Comparison of ENCODE assay signal across 8 cellular contexts in the genomic region with DNA sequence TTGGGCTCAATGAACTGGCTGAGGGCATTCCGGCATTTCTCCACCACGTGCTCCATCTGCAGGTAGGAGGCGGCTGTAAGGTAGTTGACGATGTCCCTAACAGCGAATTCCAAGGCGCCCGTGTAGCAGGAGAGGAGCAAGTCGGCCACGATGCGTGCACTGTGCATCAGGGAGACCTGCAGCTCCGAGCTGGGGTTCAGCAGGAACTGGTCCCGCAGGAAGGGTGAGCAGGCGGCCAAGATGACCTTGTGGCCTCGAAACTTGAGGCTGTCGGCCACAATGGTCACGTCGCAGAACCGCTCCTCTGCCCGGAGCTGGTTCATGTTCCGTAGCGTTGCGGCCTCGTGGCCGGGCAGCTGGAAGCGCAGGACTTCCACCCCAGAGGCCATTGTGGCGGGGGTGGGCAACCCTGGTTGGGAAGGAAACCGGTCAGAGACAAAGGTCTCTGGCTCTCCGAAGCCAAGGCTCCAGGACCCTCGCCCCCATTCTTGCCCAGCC. TPM values are rescaled to one million over a fixed set of nuclear protein-coding genes. Genes with fewer than 3 reads are reported as not detected.
DNase-seq lines count a peak whose midpoint lies in the region; ATAC-seq, FAIRE-seq and TF ChIP-seq lines count a peak whose summit lies in the region.

No MANE protein-coding gene starts in this region.

- TF ChIP-seq POLR2A in endothelial cell of umbilical vein (IDR thresholded peaks at IDR 0.05; ENCODE audit: low read depth, low read length), result no peak

- BruUV-seq in OCI-LY7 (replicated peaks; lab: Mats Ljungman, UMichigan) (TSS peak; percentile 60), endothelial cell of umbilical vein (replicated peaks; lab: Mats Ljungman, UMichigan) (no TSS peak)

- no peaks in the 10 kb centered on the region for H3K27me3 Mint-ChIP-seq in CD8-positive, alpha-beta memory T cell

- H2AFZ ChIP-seq in OCI-LY7 (ENCODE audit: low read length), result no peak overlapping the region
- peak overlapping the region; percentile 24 for H2AFZ ChIP-seq in endothelial cell of umbilical vein (ENCODE audit: low read depth, low read length)
- no peak overlapping the region for H2AFZ ChIP-seq in neuron (ENCODE audit: low read depth, low read length)

- DNase-seq in CD8-positive, alpha-beta memory T cell, result no peak
- no peak for DNase-seq in OCI-LY7 (ENCODE audit: low spot score)
- DNase-seq in endothelial cell of umbilical vein (ENCODE audit: low read depth, low spot score), result no peak

- H4K20me1 ChIP-seq in OCI-LY7 (ENCODE audit: insufficient read depth, low read length) (no peaks in the 10 kb centered on the region), endothelial cell of umbilical vein (replicated peaks; ENCODE audit: control insufficient read depth, extremely low read depth, insufficient read depth, low read length) (no peaks in the 10 kb centered on the region)

- intact Hi-C loops in OCI-LY7 (cut with micrococcal nuclease; ENCODE audit: unreplicated experiment) (no loop called here), endothelial cell of umbilical vein (cut with micrococcal nuclease) (no loop called here)

- no peaks in the 10 kb centered on the region for H3K36me3 ChIP-seq in CD8-positive, alpha-beta memory T cell (ENCODE audit: insufficient read depth, low read length)
- H3K36me3 ChIP-seq in OCI-LY7 (ENCODE audit: insufficient read depth, low read length) (peaks cover 4% of the 10 kb centered on the region; the same call in 1 of the 2 replicates), endothelial cell of umbilical vein (ENCODE audit: control insufficient read depth in 2 of 2, extremely low read depth in 1 of 2, insufficient read depth in 2 of 2, low read length in 2 of 2) (no peaks in the 10 kb centered on the region), neuron (ENCODE audit: insufficient read depth, low read length) (peaks cover 8% of the 10 kb centered on the region)

- no peak overlapping the region for H3K9ac ChIP-seq in endothelial cell of umbilical vein (replicated peaks; ENCODE audit: extremely low read depth, insufficient read depth, low read length)

- H3K4me3 Mint-ChIP-seq in CD8-positive, alpha-beta memory T cell, result peak overlapping the region; percentile 59 to 89 (median 70)

- peak overlapping the region; percentile 34 for H3K4me3 ChIP-seq in CD8-positive, alpha-beta memory T cell (ENCODE audit: low read length)
- H3K4me3 ChIP-seq in OCI-LY7 (ENCODE audit: low read depth, low read length, poor library complexity, severe bottlenecking) (peak overlapping the region; percentile 75), endothelial cell of umbilical vein (replicated peaks in 1 of 3; ENCODE audit: insufficient read depth in 1 of 3, low read depth in 1 of 3, low read length in 3 of 3) (peak overlapping the region in 1 of 3 experiments; percentile 77), neuron (ENCODE audit: low read length) (peak overlapping the region; percentile 85)

- peak overlapping the region in 2 of 8 donors; percentile 63 to 86 for H3K27ac Mint-ChIP-seq in CD8-positive, alpha-beta memory T cell

- no peaks in the 10 kb centered on the region for H3K9me3 Mint-ChIP-seq in CD8-positive, alpha-beta memory T cell

- no peaks in the 10 kb centered on the region for H3K9me1 ChIP-seq in endothelial cell of umbilical vein (replicated peaks; ENCODE audit: control insufficient read depth, extremely low read depth, insufficient read depth, low read length)

- no peak for FAIRE-seq in endothelial cell of umbilical vein (lab: Jason Lieb, UNC)

- dilution Hi-C loops in endothelial cell of umbilical vein (cut with MboI; ENCODE audit: extremely low pct_ligation_motif_present, low sequenced_read_pairs), result no loop called here

- peaks cover 41% of the 10 kb centered on the region for H3K4me1 ChIP-seq in CD8-positive, alpha-beta memory T cell (ENCODE audit: insufficient read depth, low read length)
- peaks cover 39% of the 10 kb centered on the region for H3K4me1 ChIP-seq in OCI-LY7 (ENCODE audit: insufficient read depth, low read length, poor library complexity, severe bottlenecking)
- H3K4me1 ChIP-seq in endothelial cell of umbilical vein (ENCODE audit: control insufficient read depth, extremely low read depth, insufficient read depth, low read length), result peaks cover 12% of the 10 kb centered on the region
- peaks cover 37% of the 10 kb centered on the region for H3K4me1 ChIP-seq in neuron (ENCODE audit: insufficient read depth, low read length)

- peaks cover 0 to 16% (median 0%) of the 10 kb centered on the region in 3 donors for H3K36me3 Mint-ChIP-seq in CD8-positive, alpha-beta memory T cell

- peak overlapping the region; percentile 69 for H3K4me2 ChIP-seq in OCI-LY7 (ENCODE audit: low read length)
- peak overlapping the region; percentile 13 for H3K4me2 ChIP-seq in endothelial cell of umbilical vein (ENCODE audit: insufficient read depth, low read length)

- no peaks in the 10 kb centered on the region for H3K9me2 ChIP-seq in OCI-LY7 (ENCODE audit: insufficient read depth, low read length)

- H3K27ac ChIP-seq in CD8-positive, alpha-beta memory T cell (ENCODE audit: low read depth, low read length), result no peak overlapping the region
- H3K27ac ChIP-seq in OCI-LY7 (ENCODE audit: low read depth, low read length, poor library complexity, severe bottlenecking) (peak overlapping the region; percentile 11), endothelial cell of umbilical vein (ENCODE audit: insufficient read depth, low read depth, low read length) (no peak overlapping the region)

- H3K27me3 ChIP-seq in CD8-positive, alpha-beta memory T cell (ENCODE audit: insufficient read depth, low read length, poor library complexity, severe bottlenecking), result no peaks in the 10 kb centered on the region
- H3K27me3 ChIP-seq in endothelial cell of umbilical vein (ENCODE audit: control insufficient read depth in 2 of 2, insufficient read depth in 2 of 2, low read length in 2 of 2) (peaks cover 4 to 8% of the 10 kb centered on the region in 2 experiments), neuron (ENCODE audit: insufficient read depth, low read length) (no peaks in the 10 kb centered on the region)

- TF ChIP-seq CTCF in OCI-LY7 (conservative IDR thresholded peaks at IDR 0.05; ENCODE audit: low read length), result no peak
- no peak for TF ChIP-seq CTCF in endothelial cell of umbilical vein (IDR thresholded peaks at IDR 0.05; ENCODE audit: extremely low read depth in 1 of 2, insufficient read depth in 1 of 2, low read depth in 1 of 2, low read length in 2 of 2)

- peaks cover 29 to 47% (median 40%) of the 10 kb centered on the region in 3 donors for H3K4me1 Mint-ChIP-seq in CD8-positive, alpha-beta memory T cell

- H3K79me2 ChIP-seq in OCI-LY7 (ENCODE audit: insufficient read depth, low read depth, low read length) (peaks cover 12% of the 10 kb centered on the region; the same call in 1 of the 2 replicates), endothelial cell of umbilical vein (ENCODE audit: control insufficient read depth, insufficient read depth, low read length) (no peaks in the 10 kb centered on the region)

- H3K9me3 ChIP-seq in CD8-positive, alpha-beta memory T cell (ENCODE audit: low read length), result no peaks in the 10 kb centered on the region
- H3K9me3 ChIP-seq in OCI-LY7 (ENCODE audit: low read length) (no peaks in the 10 kb centered on the region), endothelial cell of umbilical vein (replicated peaks; ENCODE audit: control insufficient read depth, insufficient read depth, low read length) (no peaks in the 10 kb centered on the region), neuron (ENCODE audit: low read length) (no peaks in the 10 kb centered on the region)

- no peak for ATAC-seq in HG03139 (IDR thresholded peaks at IDR 0.05; ENCODE audit: unreplicated experiment)
- ATAC-seq in HG03175 (IDR thresholded peaks at IDR 0.05; ENCODE audit: unreplicated experiment), result no peak
- no peak for ATAC-seq in GM19395 (IDR thresholded peaks at IDR 0.05; ENCODE audit: unreplicated experiment)
- no peak for ATAC-seq in HG02763 (IDR thresholded peaks at IDR 0.05; ENCODE audit: unreplicated experiment)

- CTCF ChIA-PET in CD8-positive, alpha-beta memory T cell (lab: Charles Lee), result no interaction called here
- CTCF ChIA-PET in OCI-LY7 (lab: Charles Lee; ENCODE audit: unreplicated experiment), result no interaction called here
- CTCF ChIA-PET in endothelial cell of umbilical vein (lab: Charles Lee), result interaction anchor here (2.8 kb wide), 1 partner anchor 51 kb away, joined by 27 read pairs; no protein-coding TSS in a partner anchor

- POLR2A ChIA-PET in CD8-positive, alpha-beta memory T cell (lab: Charles Lee), result interaction anchor here (0.5 kb wide), 1 partner anchor 348 kb away, joined by 4 read pairs; no protein-coding TSS in a partner anchor
- POLR2A ChIA-PET in OCI-LY7 (lab: Charles Lee) (no interaction called here), endothelial cell of umbilical vein (lab: Charles Lee) (no interaction called here)

RNA-seq across cellular contexts. Expression of a gene that starts 0.9 kb away (rescaled TPM):
- 1 to 10 TPM; 3.5 to 4.3 TPM for total RNA-seq in CD8-positive, alpha-beta memory T cell
- not detected for polyA plus RNA-seq in CD8-positive, alpha-beta memory T cell
- 12.8 and 17.6 TPM in 2 replicates for total RNA-seq in OCI-LY7 (2014; rRNA removed; shearing (Covaris generic))
- 20.2 and 21.0 TPM in 2 replicates for total RNA-seq in OCI-LY7 (2022)
- 3.5 and 4.9 TPM in 2 replicates for total RNA-seq in endothelial cell of umbilical vein
- 2.8 and 2.9 TPM in 2 replicates for polyA plus RNA-seq in endothelial cell of umbilical vein
- polyA plus RNA-seq in endothelial cell of umbilical vein (2011; cell fraction: cytosol; rRNA removed), result 2.3 and 2.7 TPM in 2 replicates
- 1.6 and 1.7 TPM in 2 replicates for polyA plus RNA-seq in endothelial cell of umbilical vein (2011; cell fraction: nucleus; rRNA removed)
- polyA plus RNA-seq in endothelial cell of umbilical vein (2012), result 2.0 and 2.6 TPM in 2 replicates
- 2.2 and 2.5 TPM in 2 replicates for polyA minus RNA-seq in endothelial cell of umbilical vein
- 9.1 TPM for polyA minus RNA-seq in endothelial cell of umbilical vein (2011; cell fraction: cytosol; rRNA and poly(A)+ RNA removed)
- 1.2 and 1.4 TPM in 2 replicates for polyA minus RNA-seq in endothelial cell of umbilical vein (2011; cell fraction: nucleus; rRNA and poly(A)+ RNA removed)

RNA-seq across cellular contexts. Expression of a gene that starts 3.5 kb away (rescaled TPM):
- total RNA-seq in CD8-positive, alpha-beta memory T cell, result 10 to 100 TPM; 71.6 to 72.4 TPM
- 51.6 TPM for polyA plus RNA-seq in CD8-positive, alpha-beta memory T cell
- 49.5 and 55.1 TPM in 2 replicates for total RNA-seq in OCI-LY7 (2014; rRNA removed; shearing (Covaris generic))
- total RNA-seq in OCI-LY7 (2022) (70.4 and 76.8 TPM in 2 replicates), endothelial cell of umbilical vein (53.7 and 54.3 TPM in 2 replicates)
- 53.3 and 56.4 TPM in 2 replicates for polyA plus RNA-seq in endothelial cell of umbilical vein
- polyA plus RNA-seq in endothelial cell of umbilical vein (2011; cell fraction: cytosol; rRNA removed), result 44.1 and 44.3 TPM in 2 replicates
- 136 and 153 TPM in 2 replicates for polyA plus RNA-seq in endothelial cell of umbilical vein (2011; cell fraction: nucleus; rRNA removed)
- polyA plus RNA-seq in endothelial cell of umbilical vein (2012), result 35.4 and 38.2 TPM in 2 replicates
- polyA minus RNA-seq in endothelial cell of umbilical vein, result 60.5 and 73.6 TPM in 2 replicates
- polyA minus RNA-seq in endothelial cell of umbilical vein (2011; cell fraction: cytosol; rRNA and poly(A)+ RNA removed), result 36.8 TPM
- polyA minus RNA-seq in endothelial cell of umbilical vein (2011; cell fraction: nucleus; rRNA and poly(A)+ RNA removed), result 23.7 and 36.3 TPM in 2 replicates

RNA-seq across cellular contexts. Expression of a gene that starts 22.2 kb away (rescaled TPM):
- total RNA-seq in CD8-positive, alpha-beta memory T cell, result not detected
- polyA plus RNA-seq in CD8-positive, alpha-beta memory T cell, result not detected
- not detected in 2 replicates for total RNA-seq in OCI-LY7 (2014; rRNA removed; shearing (Covaris generic))
- total RNA-seq in OCI-LY7 (2022), result not detected in 2 replicates
- 0.12 and 0.84 TPM in 2 replicates for total RNA-seq in endothelial cell of umbilical vein
- 0.75 and 1.1 TPM in 2 replicates for polyA plus RNA-seq in endothelial cell of umbilical vein
- polyA plus RNA-seq in endothelial cell of umbilical vein (2011; cell fraction: cytosol; rRNA removed), result 0.46 and 0.78 TPM in 2 replicates
- 1.6 and 1.7 TPM in 2 replicates for polyA plus RNA-seq in endothelial cell of umbilical vein (2011; cell fraction: nucleus; rRNA removed)
- 0.23 and 0.26 TPM in 2 replicates for polyA plus RNA-seq in endothelial cell of umbilical vein (2012)
- 0.41 and 0.72 TPM in 2 replicates for polyA minus RNA-seq in endothelial cell of umbilical vein
- polyA minus RNA-seq in endothelial cell of umbilical vein (2011; cell fraction: cytosol; rRNA and poly(A)+ RNA removed), result not detected
- polyA minus RNA-seq in endothelial cell of umbilical vein (2011; cell fraction: nucleus; rRNA and poly(A)+ RNA removed), result 0.24 and 0.34 TPM in 2 replicates

RNA-seq across cellular contexts. Expression of a gene that starts 26.6 kb away (rescaled TPM):
- under 1 TPM; 0.70 to 0.73 TPM for total RNA-seq in CD8-positive, alpha-beta memory T cell
- not detected for polyA plus RNA-seq in CD8-positive, alpha-beta memory T cell
- 3.1 and 3.4 TPM in 2 replicates for total RNA-seq in OCI-LY7 (2014; rRNA removed; shearing (Covaris generic))
- total RNA-seq in OCI-LY7 (2022) (4.4 and 8.7 TPM in 2 replicates), endothelial cell of umbilical vein (0.60 TPM in 1 of 2 replicates, not detected in the other)
- polyA plus RNA-seq in endothelial cell of umbilical vein, result not detected in 2 replicates
- polyA plus RNA-seq in endothelial cell of umbilical vein (2011; cell fraction: cytosol; rRNA removed), result 0.03 TPM in 1 of 2 replicates, not detected in the other
- not detected in 2 replicates for polyA plus RNA-seq in endothelial cell of umbilical vein (2011; cell fraction: nucleus; rRNA removed)
- not detected in 2 replicates for polyA plus RNA-seq in endothelial cell of umbilical vein (2012)
- polyA minus RNA-seq in endothelial cell of umbilical vein, result not detected in 2 replicates
- polyA minus RNA-seq in endothelial cell of umbilical vein (2011; cell fraction: cytosol; rRNA and poly(A)+ RNA removed), result not detected
- not detected in 2 replicates for polyA minus RNA-seq in endothelial cell of umbilical vein (2011; cell fraction: nucleus; rRNA and poly(A)+ RNA removed)

RNA-seq across cellular contexts. Expression of a gene that starts 38.3 kb away (rescaled TPM):
- total RNA-seq in CD8-positive, alpha-beta memory T cell, result 10 to 100 TPM; 19.0 to 19.4 TPM
- polyA plus RNA-seq in CD8-positive, alpha-beta memory T cell, result 25.0 TPM
- 5.5 and 7.0 TPM in 2 replicates for total RNA-seq in OCI-LY7 (2014; rRNA removed; shearing (Covaris generic))
- 10.6 and 13.4 TPM in 2 replicates for total RNA-seq in OCI-LY7 (2022)
- total RNA-seq in endothelial cell of umbilical vein, result 61.3 and 62.8 TPM in 2 replicates
- polyA plus RNA-seq in endothelial cell of umbilical vein, result 111 and 115 TPM in 2 replicates
- polyA plus RNA-seq in endothelial cell of umbilical vein (2011; cell fraction: cytosol; rRNA removed), result 74.1 and 84.9 TPM in 2 replicates
- polyA plus RNA-seq in endothelial cell of umbilical vein (2011; cell fraction: nucleus; rRNA removed), result 42.3 and 48.1 TPM in 2 replicates
- 41.5 and 51.3 TPM in 2 replicates for polyA plus RNA-seq in endothelial cell of umbilical vein (2012)
- 73.1 and 73.9 TPM in 2 replicates for polyA minus RNA-seq in endothelial cell of umbilical vein
- 15.0 TPM for polyA minus RNA-seq in endothelial cell of umbilical vein (2011; cell fraction: cytosol; rRNA and poly(A)+ RNA removed)
- polyA minus RNA-seq in endothelial cell of umbilical vein (2011; cell fraction: nucleus; rRNA and poly(A)+ RNA removed), result 15.0 and 15.6 TPM in 2 replicates
